In the genomic region with DNA sequence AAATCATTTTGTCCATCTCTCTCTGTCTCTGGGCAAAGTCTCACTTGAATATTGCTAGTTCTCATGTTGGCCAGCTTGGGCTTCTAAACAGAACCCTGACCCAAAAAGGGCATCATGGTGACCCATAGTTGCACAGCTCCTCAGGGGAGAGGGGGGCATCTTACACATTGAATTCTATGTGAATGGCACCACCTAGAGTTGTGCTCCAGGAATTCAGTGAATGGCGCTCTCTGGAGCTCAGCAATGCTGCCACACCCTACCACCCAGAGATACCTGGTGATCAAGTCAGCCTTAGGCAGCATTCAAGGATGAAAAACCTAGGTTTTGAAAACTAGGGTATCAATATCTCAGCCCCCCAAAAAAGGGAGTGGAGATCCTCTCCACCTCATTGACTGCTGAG, we compare ENCODE assay signal across 21 cellular contexts. TPM values are rescaled to one million over a fixed set of nuclear protein-coding genes. Genes with fewer than 3 reads are reported as not detected.
DNase-seq lines count a peak whose midpoint lies in the region; TF ChIP-seq lines count a peak whose summit lies in the region.
"Had no signal": no experiment of that assay in that cellular context is flagged by ENCODE, and none has a peak within 500 bp of the region (broad histone marks: within the 10 kb centered on the region; RNA-seq: fewer than 3 reads in every experiment).

No MANE protein-coding gene starts in this region.

- H3K36me3 ChIP-seq in GM06990 (ENCODE audit: control insufficient read depth, insufficient read depth, low read length), result no peaks in the 10 kb centered on the region
- H3K36me3 ChIP-seq in KMS-11 (ENCODE audit: insufficient read depth), result no peaks in the 10 kb centered on the region
- no peaks in the 10 kb centered on the region for H3K36me3 ChIP-seq in CD8-positive, alpha-beta memory T cell (ENCODE audit: insufficient read depth, low read length)
- H3K36me3 ChIP-seq: gastrocnemius medialis had no signal

- peaks cover 3% of the 10 kb centered on the region for H3K36me3 Mint-ChIP-seq in progenitor cell of endocrine pancreas (ENCODE audit: insufficient read depth)
- peaks cover 0 to 6% (median 4%) of the 10 kb centered on the region in 3 donors for H3K36me3 Mint-ChIP-seq in CD8-positive, alpha-beta memory T cell
- H3K36me3 Mint-ChIP-seq: activated naive CD8-positive, alpha-beta T cell treated with anti-CD3 and anti-CD28 coated beads, Interleukin-2, amount 10 ng/mL, durations not matched to agents 7 days and 5 days; stimulated activated effector memory CD8-positive, alpha-beta T cell treated with anti-CD3 and anti-CD28 coated beads, Interleukin-12 subunit alpha, Interleukin-12 subunit beta, amount 100 ng/mL, for 72 hours had no signal

- peak; percentile 17 for TF ChIP-seq CTCF in GM06990 (IDR thresholded peaks at IDR 0.05; ENCODE audit: insufficient read depth, low read length, poor library complexity, severe bottlenecking)
- 0 out of 2 replicates have a peak, but pooled peaks have one; percentile 12 for TF ChIP-seq CTCF in KMS-11 (conservative IDR thresholded peaks at IDR 0.05; ENCODE audit: low read depth, low read length)
- TF ChIP-seq CTCF in astrocyte of the spinal cord (IDR thresholded peaks at IDR 0.05; ENCODE audit: low read depth, low read length), result peak; percentile 10
- peak; percentile 19 for TF ChIP-seq CTCF in progenitor cell of endocrine pancreas (IDR thresholded peaks at IDR 0.05; ENCODE audit: unreplicated experiment)

- peak overlapping the region; percentile 95 for H3K27ac Mint-ChIP-seq in progenitor cell of endocrine pancreas
- no peak overlapping the region for H3K27ac Mint-ChIP-seq in CD8-positive, alpha-beta memory T cell
- H3K27ac Mint-ChIP-seq: activated naive CD8-positive, alpha-beta T cell treated with anti-CD3 and anti-CD28 coated beads, Interleukin-2, amount 10 ng/mL, durations not matched to agents 7 days and 5 days; stimulated activated effector memory CD8-positive, alpha-beta T cell treated with anti-CD3 and anti-CD28 coated beads, Interleukin-12 subunit alpha, Interleukin-12 subunit beta, amount 100 ng/mL, for 72 hours had no signal

- in situ Hi-C loops in astrocyte of the spinal cord (cut with HindIII; ENCODE audit: low sequenced_read_pairs), result no loop called here

- peak overlapping the region; percentile 16 for H3K4me3 Mint-ChIP-seq in progenitor cell of endocrine pancreas (ENCODE audit: low read depth)
- no peak overlapping the region for H3K4me3 Mint-ChIP-seq in CD8-positive, alpha-beta memory T cell
- H3K4me3 Mint-ChIP-seq: activated naive CD8-positive, alpha-beta T cell treated with anti-CD3 and anti-CD28 coated beads, Interleukin-2, amount 10 ng/mL, durations not matched to agents 7 days and 5 days; stimulated activated effector memory CD8-positive, alpha-beta T cell treated with anti-CD3 and anti-CD28 coated beads, Interleukin-12 subunit alpha, Interleukin-12 subunit beta, amount 100 ng/mL, for 72 hours had no signal

- H3K4me2 ChIP-seq in KMS-11, result no peak overlapping the region

- POLR2A ChIA-PET in CD8-positive, alpha-beta memory T cell (lab: Charles Lee), result no interaction called here

- no peaks in the 10 kb centered on the region for H4K20me1 ChIP-seq in KMS-11 (ENCODE audit: insufficient read depth)

- no peaks in the 10 kb centered on the region for H3K4me1 ChIP-seq in KMS-11 (ENCODE audit: low read depth, poor library complexity, severe bottlenecking)
- H3K4me1 ChIP-seq in CD8-positive, alpha-beta memory T cell (ENCODE audit: insufficient read depth, low read length), result no peaks in the 10 kb centered on the region
- H3K4me1 ChIP-seq: gastrocnemius medialis had no signal

- DNase-seq in GM06990 (ENCODE audit: extremely low read depth, insufficient read length) (no peak), astrocyte of the spinal cord (ENCODE audit: low read depth, low spot score) (no peak), progenitor cell of endocrine pancreas (ENCODE audit: low spot score, unreplicated experiment) (no peak), medulla oblongata (ENCODE audit: extremely low spot score) (no peak)
- DNase-seq in stimulated activated CD4-positive, alpha-beta T cell treated with anti-CD3 and anti-CD28 coated beads, Interleukin-15, amount 100 ng/mL, for 24 hours, result no peak
- DNase-seq in CD8-positive, alpha-beta memory T cell, result no peak
- DNase-seq: activated effector memory CD4-positive, alpha-beta T cell treated with Interleukin-2 at 50 U/mL for 16 hours; activated naive CD8-positive, alpha-beta T cell treated with anti-CD3 and anti-CD28 coated beads, Interleukin-2, amount 10 ng/mL, durations not matched to agents 7 days and 5 days; AML-193; effector CD4-positive, alpha-beta T cell; gastrocnemius medialis; H7; hippocampal formation; left ventricle myocardium superior; NCI-H1048; NCI-H2029 treated with DMSO at 0.1 percent for 48 hours; stimulated activated CD4-positive, alpha-beta T cell treated with anti-CD3 and anti-CD28 coated beads, Interleukin-2, amount 100 ng/mL, for 24 hours; testis had no signal

- H3K4me1 Mint-ChIP-seq in progenitor cell of endocrine pancreas (ENCODE audit: low read depth), result peaks cover 67% of the 10 kb centered on the region
- no peaks in the 10 kb centered on the region for H3K4me1 Mint-ChIP-seq in CD8-positive, alpha-beta memory T cell
- H3K4me1 Mint-ChIP-seq: activated naive CD8-positive, alpha-beta T cell treated with anti-CD3 and anti-CD28 coated beads, Interleukin-2, amount 10 ng/mL, durations not matched to agents 7 days and 5 days; stimulated activated effector memory CD8-positive, alpha-beta T cell treated with anti-CD3 and anti-CD28 coated beads, Interleukin-12 subunit alpha, Interleukin-12 subunit beta, amount 100 ng/mL, for 72 hours had no signal

- no peak overlapping the region for H3K27ac ChIP-seq in KMS-11
- no peak overlapping the region for H3K27ac ChIP-seq in CD8-positive, alpha-beta memory T cell (ENCODE audit: low read depth, low read length)
- H3K27ac ChIP-seq: gastrocnemius medialis, testis had no signal

- H3K9me3 ChIP-seq in CD8-positive, alpha-beta memory T cell (ENCODE audit: low read length), result no peaks in the 10 kb centered on the region
- H3K9me3 ChIP-seq: gastrocnemius medialis, testis had no signal

- CTCF ChIA-PET in CD8-positive, alpha-beta memory T cell (lab: Charles Lee), result no interaction called here

- no peak overlapping the region for H3K9ac ChIP-seq in KMS-11

- H3K27me3 ChIP-seq in GM06990 (replicated peaks; ENCODE audit: control insufficient read depth, insufficient read depth, low read length) (peaks cover 2% of the 10 kb centered on the region), KMS-11 (ENCODE audit: insufficient read depth, low read depth) (peaks cover 99% of the 10 kb centered on the region)
- H3K27me3 ChIP-seq in CD8-positive, alpha-beta memory T cell (ENCODE audit: insufficient read depth, low read length, poor library complexity, severe bottlenecking), result peaks cover 24% of the 10 kb centered on the region
- H3K27me3 ChIP-seq: testis had no signal

- H3K27me3 Mint-ChIP-seq in progenitor cell of endocrine pancreas, result no peaks in the 10 kb centered on the region
- peaks cover 61 to 74% of the 10 kb centered on the region in 2 donors for H3K27me3 Mint-ChIP-seq in CD8-positive, alpha-beta memory T cell

- no peaks in the 10 kb centered on the region for H3K9me3 Mint-ChIP-seq in progenitor cell of endocrine pancreas (ENCODE audit: low read depth)
- H3K9me3 Mint-ChIP-seq in CD8-positive, alpha-beta memory T cell, result no peaks in the 10 kb centered on the region
- H3K9me3 Mint-ChIP-seq: activated naive CD8-positive, alpha-beta T cell treated with anti-CD3 and anti-CD28 coated beads, Interleukin-2, amount 10 ng/mL, durations not matched to agents 7 days and 5 days; stimulated activated effector memory CD8-positive, alpha-beta T cell treated with anti-CD3 and anti-CD28 coated beads, Interleukin-12 subunit alpha, Interleukin-12 subunit beta, amount 100 ng/mL, for 72 hours had no signal

- H2AFZ ChIP-seq in KMS-11 (ENCODE audit: low read depth), result no peak overlapping the region

- no peaks in the 10 kb centered on the region for H3K79me2 ChIP-seq in KMS-11 (ENCODE audit: insufficient read depth, low read depth)

- H3K4me3 ChIP-seq in GM06990 (replicated peaks; ENCODE audit: low read depth, low read length) (no peak overlapping the region), KMS-11 (IDR thresholded peaks at IDR 0.05; ENCODE audit: insufficient read depth, low read depth, low read length) (no peak overlapping the region), astrocyte of the spinal cord (ENCODE audit: low read depth, low read length) (no peak overlapping the region)
- no peak overlapping the region for H3K4me3 ChIP-seq in CD8-positive, alpha-beta memory T cell (ENCODE audit: low read length)
- H3K4me3 ChIP-seq: gastrocnemius medialis, skin epidermis, testis had no signal

RNA-seq across cellular contexts. Expression of gene SMUG1, which starts 50.6 kb away (rescaled TPM):
- total RNA-seq in progenitor cell of endocrine pancreas, result 53.1 and 57.6 TPM in 2 replicates
- total RNA-seq in CD8-positive, alpha-beta memory T cell, result 10 to 100 TPM; 23.3 to 25.2 TPM
- 24.1 TPM for polyA plus RNA-seq in CD8-positive, alpha-beta memory T cell
